Comparison of ENCODE assay signal across 8 cellular contexts in the genomic region with DNA sequence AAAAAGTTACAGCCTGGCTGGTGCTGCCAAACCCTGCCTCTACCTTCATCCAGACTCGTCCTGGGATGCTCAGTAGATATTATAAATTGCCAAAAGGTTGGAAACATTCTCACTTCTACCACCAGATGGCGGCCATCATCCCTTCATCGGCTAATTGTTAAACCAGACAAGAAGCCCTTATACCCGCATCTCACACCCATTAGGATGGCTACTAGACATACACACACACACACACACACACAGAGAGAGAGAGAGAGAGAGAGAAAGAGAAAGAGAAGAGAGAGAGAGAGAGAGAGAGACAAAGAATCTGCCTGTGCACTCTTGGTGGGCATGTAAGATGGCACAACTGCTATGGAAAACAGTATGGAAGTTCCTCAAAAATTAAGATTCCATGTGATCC. TPM values are rescaled to one million over a fixed set of nuclear protein-coding genes. Genes with fewer than 3 reads are reported as not detected.
DNase-seq lines count a peak whose midpoint lies in the region; ATAC-seq and TF ChIP-seq lines count a peak whose summit lies in the region.

No MANE protein-coding gene starts in this region.

- H3K36me3 Mint-ChIP-seq in glutamatergic neuron (ENCODE audit: unreplicated experiment): no peaks in the 10 kb centered on the region

- H3K9me3 ChIP-seq in prostate gland: no peaks in the 10 kb centered on the region

- H3K4me3 ChIP-seq in prostate gland: no peak overlapping the region

- no peak overlapping the region for H3K27ac ChIP-seq in prostate gland

- no peak overlapping the region for H3K27ac Mint-ChIP-seq in glutamatergic neuron (ENCODE audit: unreplicated experiment)

- H3K27me3 ChIP-seq in prostate gland (replicated peaks; ENCODE audit: insufficient read depth): no peaks in the 10 kb centered on the region

- no peaks in the 10 kb centered on the region for H3K36me3 ChIP-seq in prostate gland

- H3K9me3 Mint-ChIP-seq in glutamatergic neuron (ENCODE audit: unreplicated experiment): no peaks in the 10 kb centered on the region

- DNase-seq in EL (peak; percentile 77), M059J (ENCODE audit: low read depth) (peak; percentile 78), SK-MEL-5 (ENCODE audit: low read depth, low spot score) (peak; percentile 91), glutamatergic neuron (peak; percentile 50), prostate gland (ENCODE audit: low spot score) (peak; percentile 67)
- DNase-seq in activated naive CD4-positive, alpha-beta T cell treated with anti-CD3 and anti-CD28 coated beads, Interleukin-2, amount 50 U/mL, for 16 hours: peak; percentile 55

- TF ChIP-seq POLR2A in prostate gland (IDR thresholded peaks at IDR 0.05): no peak

- H3K4me3 Mint-ChIP-seq in glutamatergic neuron (ENCODE audit: unreplicated experiment): no peak overlapping the region

- no peaks in the 10 kb centered on the region for H3K27me3 Mint-ChIP-seq in glutamatergic neuron (ENCODE audit: unreplicated experiment)

- 0% methylated on average over 4 of the region's 4 CpGs for WGBS in prostate gland

- no peaks in the 10 kb centered on the region for H3K4me1 Mint-ChIP-seq in glutamatergic neuron (ENCODE audit: low read depth, unreplicated experiment)

- in situ Hi-C loops in SK-MEL-5 (cut with HindIII; ENCODE audit: low pct_unique_long_range_greater_than_20kb, low sequenced_read_pairs): no loop called here

- H3K4me1 ChIP-seq in prostate gland (replicated peaks): no peaks in the 10 kb centered on the region

- intact Hi-C loops in prostate gland (cut with DNase I): loop anchor here (5.0 kb wide), 1 partner anchor 188 kb away; the partner anchor contains the start of gene C1QBP

- ATAC-seq in GM19023 (IDR thresholded peaks at IDR 0.05; ENCODE audit: unreplicated experiment) (no peak), HG03460 (IDR thresholded peaks at IDR 0.05; ENCODE audit: unreplicated experiment) (no peak)

- TF ChIP-seq CTCF in glutamatergic neuron (IDR thresholded peaks at IDR 0.05; ENCODE audit: partially characterized antibody, unreplicated experiment) (peak; percentile 74), prostate gland (IDR thresholded peaks at IDR 0.05) (peak in 3 of 4 experiments; percentile 60 to 79 (median 69))

RNA-seq across cellular contexts. Expression of gene SCIMP, which starts 15.0 kb away (rescaled TPM):
- not detected in 2 replicates for total RNA-seq in M059J (2014; rRNA removed; shearing (Covaris generic))
- not detected in 2 replicates for total RNA-seq in SK-MEL-5 (2014; rRNA removed; shearing (Covaris generic))
- not detected in 2 replicates for polyA plus RNA-seq in SK-MEL-5 (2015; cell fraction: cytosol; rRNA removed)
- polyA plus RNA-seq in SK-MEL-5 (2015; cell fraction: nucleus; rRNA removed): not detected in 2 replicates
- not detected for total RNA-seq in glutamatergic neuron (ENCODE audit: unreplicated experiment)
- total RNA-seq in prostate gland: 1 to 10 TPM in 1 of 2 donors, under 1 TPM in 1; 0.68 to 2.3 TPM

RNA-seq across cellular contexts. Expression of gene RABEP1, which starts 32.5 kb away (rescaled TPM):
- total RNA-seq in M059J (2014; rRNA removed; shearing (Covaris generic)): 31.7 and 35.0 TPM in 2 replicates
- total RNA-seq in SK-MEL-5 (2014; rRNA removed; shearing (Covaris generic)): 38.4 and 50.9 TPM in 2 replicates
- polyA plus RNA-seq in SK-MEL-5 (2015; cell fraction: cytosol; rRNA removed): 19.7 and 27.6 TPM in 2 replicates
- 19.7 and 27.9 TPM in 2 replicates for polyA plus RNA-seq in SK-MEL-5 (2015; cell fraction: nucleus; rRNA removed)
- total RNA-seq in glutamatergic neuron (ENCODE audit: unreplicated experiment) (63.0 TPM), prostate gland (10 to 100 TPM; 38.9 to 54.7 TPM)

RNA-seq across cellular contexts. Expression of gene ZNF594, which starts 57.9 kb away (rescaled TPM):
- 9.5 and 10.2 TPM in 2 replicates for total RNA-seq in M059J (2014; rRNA removed; shearing (Covaris generic))
- 5.7 and 7.5 TPM in 2 replicates for total RNA-seq in SK-MEL-5 (2014; rRNA removed; shearing (Covaris generic))
- 2.6 and 5.4 TPM in 2 replicates for polyA plus RNA-seq in SK-MEL-5 (2015; cell fraction: cytosol; rRNA removed)
- polyA plus RNA-seq in SK-MEL-5 (2015; cell fraction: nucleus; rRNA removed): 21.0 and 36.8 TPM in 2 replicates
- total RNA-seq in glutamatergic neuron (ENCODE audit: unreplicated experiment): 21.2 TPM
- total RNA-seq in prostate gland: 10 to 100 TPM; 20.3 to 33.2 TPM
